8 cellular contexts compared by ENCODE assay signal in genomic region chr15:60520825-60521368, GRCh38.
DNase-seq lines count a peak whose midpoint lies in the region; ATAC-seq lines count a peak whose summit lies in the region.

No MANE protein-coding gene starts in this region.

- peak overlapping the region; percentile 4 for H3K27ac Mint-ChIP-seq in memory B cell

- no peaks in the 10 kb centered on the region for H3K9me3 Mint-ChIP-seq in memory B cell

- H3K36me3 Mint-ChIP-seq in memory B cell: peaks cover 15% of the 10 kb centered on the region

- ATAC-seq in HG02981 (IDR thresholded peaks at IDR 0.05; ENCODE audit: unreplicated experiment) (peak; percentile 64), memory B cell (ENCODE audit: low read depth) (peak; percentile 84), HG02571 (IDR thresholded peaks at IDR 0.05; ENCODE audit: unreplicated experiment) (no peak)

- no peaks in the 10 kb centered on the region for H3K27me3 Mint-ChIP-seq in memory B cell

- H3K4me1 Mint-ChIP-seq in memory B cell: peaks cover 9% of the 10 kb centered on the region

- no peak overlapping the region for H3K4me3 Mint-ChIP-seq in memory B cell

- DNase-seq in EL: peak; percentile 66
- peak; percentile 37 to 81 for DNase-seq in NCI-H526 (lab: John Stamatoyannopoulos, UW)
- DNase-seq in activated CD4-positive, alpha-beta T cell treated with anti-CD3 and anti-CD28 coated beads, Interleukin-2, amount 50 U/mL, for 24 hours (ENCODE audit: low read depth in 1 of 2, low spot score in 1 of 2): peak; percentile 61 to 72
- peak; percentile 74 for DNase-seq in ecto neural progenitor cell (ENCODE audit: low spot score)
- peak; percentile 73 to 78 for DNase-seq in memory B cell (ENCODE audit: low spot score in 2 of 2)
- peak; percentile 67 for DNase-seq in stimulated activated CD8-positive, alpha-beta memory T cell treated with anti-CD3 and anti-CD28 coated beads, Interleukin-4, amount 100 ng/mL, for 24 hours (ENCODE audit: low read depth)
